ENCODE assay signal across 24 cellular contexts in genomic region chrX:11296051-11296450, GRCh38. TPM values are rescaled to one million over a fixed set of nuclear protein-coding genes. Genes with fewer than 3 reads are reported as not detected.
DNase-seq lines count a peak whose midpoint lies in the region; ATAC-seq, FAIRE-seq and TF ChIP-seq lines count a peak whose summit lies in the region.
"Had no signal": no experiment of that assay in that cellular context is flagged by ENCODE, and none has a peak within 500 bp of the region (broad histone marks: within the 10 kb centered on the region; RNA-seq: fewer than 3 reads in every experiment).

No MANE protein-coding gene starts in this region.

- no peak for TF ChIP-seq RAD21 in K562 (CRISPR knock-in tag; conservative IDR thresholded peaks at IDR 0.05 in 1 of 2, IDR thresholded peaks at IDR 0.05 in 1 of 2)

- H3K36me3 ChIP-seq in K562 (ENCODE audit: control insufficient read depth, insufficient read depth, low read length): no peaks in the 10 kb centered on the region
- H3K36me3 ChIP-seq: BLaER1, HAP-1 had no signal

- TF ChIP-seq EP300 in K562 (IDR thresholded peaks at IDR 0.05; ENCODE audit: low read length): no peak

- ATAC-seq in K562 (no peak; the same call in 2 of the 3 replicates), SK-N-SH treated with all-trans-retinoic acid at 6 μM for 48 hours (no peak)
- ATAC-seq in activated CD4-positive, CD25-positive, alpha-beta regulatory T cell treated with anti-CD3 and anti-CD28 coated beads, Interleukin-2, amount 50 U/mL, for 24 hours: no peak
- ATAC-seq: PC-3 had no signal

- no peaks in the 10 kb centered on the region for H3K9me3 ChIP-seq in K562 (replicated peaks; ENCODE audit: control insufficient read depth, insufficient read depth, low read depth, low read length)
- H3K9me3 ChIP-seq: BLaER1, HAP-1, SK-N-SH had no signal

- CTCF ChIA-PET in K562 (lab: Yijun Ruan, JAX; ENCODE audit: low intra/inter-chr PET ratio): no interaction called here

- no peaks in the 10 kb centered on the region for H3K9me1 ChIP-seq in K562 (ENCODE audit: control insufficient read depth, insufficient read depth, low read length)

- H2AFZ ChIP-seq in K562 (ENCODE audit: low read depth, low read length): no peak overlapping the region
- H2AFZ ChIP-seq: GM23248 had no signal

- no peaks in the 10 kb centered on the region for H4K20me1 ChIP-seq in K562 (replicated peaks; ENCODE audit: control insufficient read depth, insufficient read depth, low read length)
- H4K20me1 ChIP-seq: BLaER1 had no signal

- POLR2A ChIA-PET in K562 (lab: Yijun Ruan, JAX): no interaction called here

- BruUV-seq in K562 (replicated peaks; lab: Mats Ljungman, UMichigan): no TSS peak

- WGBS in K562 (ENCODE audit: insufficient coverage, low coverage, missing lambda C conversion rate): 27% methylated on average over 5 of the region's 5 CpGs

- peaks cover 59% of the 10 kb centered on the region for H3K79me2 ChIP-seq in K562 (ENCODE audit: control insufficient read depth, insufficient read depth, low read length)

- H3K27ac ChIP-seq in K562 (ENCODE audit: extremely low read depth, low read depth, low read length): no peak overlapping the region
- H3K27ac ChIP-seq: BLaER1, GM23248 had no signal

- H3K4me2 ChIP-seq in K562 (ENCODE audit: insufficient read depth, low read length): no peak overlapping the region
- H3K4me2 ChIP-seq: BLaER1, SK-N-SH had no signal

- DNase-seq in NCI-H187 treated with DMSO at 0.1 percent for 48 hours (lab: John Stamatoyannopoulos, UW) (peak; percentile 0), NCI-H187 (lab: John Stamatoyannopoulos, UW) (no peak), HT-29 (ENCODE audit: low spot score) (peak; percentile 49), NCI-H69 (lab: John Stamatoyannopoulos, UW) (peak; percentile 55), K562 (ENCODE audit: extremely low read depth in 1 of 4, low spot score in 3 of 4) (no peak), hepatic stellate cell (ENCODE audit: low spot score) (no peak)
- DNase-seq: CD4-positive, alpha-beta memory T cell; GDM1; GM23248; MM.1S; NCI-H2029; NCI-H526 treated with DMSO at 0.1 percent for 48 hours; PC-3; RPMI8226; SHP77 treated with DMSO at 0.1 percent for 48 hours; SK-N-SH; T-helper 1 cell; T-helper 9 cell had no signal

- no peak overlapping the region for H3K4me3 ChIP-seq in K562
- H3K4me3 ChIP-seq: BLaER1, GM23248, HAP-1 had no signal

- no peaks in the 10 kb centered on the region for H3K27me3 ChIP-seq in K562 (ENCODE audit: control insufficient read depth in 2 of 2, insufficient read depth in 2 of 2, low read length in 2 of 2)

- no peak for TF ChIP-seq CTCF in K562 (IDR thresholded peaks at IDR 0.05 in 2 of 3, conservative IDR thresholded peaks at IDR 0.05 in 1 of 3; ENCODE audit: insufficient read depth in 2 of 3, low read depth in 1 of 3, low read length in 3 of 3)

- TF ChIP-seq POLR2A in K562 (conservative IDR thresholded peaks at IDR 0.05): no peak

- peak; percentile 23 for FAIRE-seq in K562 (lab: Jason Lieb, UNC)
- FAIRE-seq: A204.1 had no signal

- in situ Hi-C loops in K562 (cut with MboI): no loop called here

- no peak overlapping the region for H3K9ac ChIP-seq in K562 (ENCODE audit: insufficient read depth in 1 of 2, low read depth in 2 of 2, low read length in 2 of 2)
- H3K9ac ChIP-seq: BLaER1, GM23248, SK-N-SH had no signal

- peaks cover 5 to 9% of the 10 kb centered on the region in 2 experiments; a peak in 4 of 5 replicates for H3K4me1 ChIP-seq in K562 (replicated peaks in 1 of 2; ENCODE audit: control insufficient read depth in 2 of 2, insufficient read depth in 2 of 2, low read length in 2 of 2)
- H3K4me1 ChIP-seq: BLaER1 had no signal

- intact Hi-C loops in K562 (cut with micrococcal nuclease): no loop called here

TF ChIP-seq in K562, 482 proteins besides CTCF, POLR2A, EP300 and RAD21:
- TF ChIP-seq NFE2L1 (tag; IDR thresholded peaks at IDR 0.05; ENCODE audit: borderline replicate concordance, low read depth): no peak

TF ChIP-seq in SK-N-SH treated with all-trans-retinoic acid at 6 μM for 48 hours, 23 proteins besides CTCF, POLR2A, EP300 and RAD21 (continues in another document):
- TF ChIP-seq RARB (CRISPR knock-in tag; IDR thresholded peaks at IDR 0.05) (no peak), CSDC2 (CRISPR knock-in tag; IDR thresholded peaks at IDR 0.05) (no peak), ZC3H10 (CRISPR knock-in tag; IDR thresholded peaks at IDR 0.05) (no peak), OSR1 (CRISPR knock-in tag; IDR thresholded peaks at IDR 0.05) (no peak), TOX (CRISPR knock-in tag; IDR thresholded peaks at IDR 0.05; ENCODE audit: borderline replicate concordance) (no peak), ESRRG (CRISPR knock-in tag; IDR thresholded peaks at IDR 0.05) (no peak), CREB5 (CRISPR knock-in tag; IDR thresholded peaks at IDR 0.05; ENCODE audit: low read depth) (no peak), ZFP3 (CRISPR knock-in tag; IDR thresholded peaks at IDR 0.05) (no peak), ZNF8 (CRISPR knock-in tag; IDR thresholded peaks at IDR 0.05) (no peak), BACH2 (CRISPR knock-in tag; IDR thresholded peaks at IDR 0.05; ENCODE audit: borderline replicate concordance) (no peak), GLIS3 (CRISPR knock-in tag; IDR thresholded peaks at IDR 0.05) (no peak), ZNF565 (CRISPR knock-in tag; conservative IDR thresholded peaks at IDR 0.05; ENCODE audit: low read depth) (no peak), CSRNP3 (CRISPR knock-in tag; IDR thresholded peaks at IDR 0.05) (no peak)
- TF ChIP-seq, protein P1, sequence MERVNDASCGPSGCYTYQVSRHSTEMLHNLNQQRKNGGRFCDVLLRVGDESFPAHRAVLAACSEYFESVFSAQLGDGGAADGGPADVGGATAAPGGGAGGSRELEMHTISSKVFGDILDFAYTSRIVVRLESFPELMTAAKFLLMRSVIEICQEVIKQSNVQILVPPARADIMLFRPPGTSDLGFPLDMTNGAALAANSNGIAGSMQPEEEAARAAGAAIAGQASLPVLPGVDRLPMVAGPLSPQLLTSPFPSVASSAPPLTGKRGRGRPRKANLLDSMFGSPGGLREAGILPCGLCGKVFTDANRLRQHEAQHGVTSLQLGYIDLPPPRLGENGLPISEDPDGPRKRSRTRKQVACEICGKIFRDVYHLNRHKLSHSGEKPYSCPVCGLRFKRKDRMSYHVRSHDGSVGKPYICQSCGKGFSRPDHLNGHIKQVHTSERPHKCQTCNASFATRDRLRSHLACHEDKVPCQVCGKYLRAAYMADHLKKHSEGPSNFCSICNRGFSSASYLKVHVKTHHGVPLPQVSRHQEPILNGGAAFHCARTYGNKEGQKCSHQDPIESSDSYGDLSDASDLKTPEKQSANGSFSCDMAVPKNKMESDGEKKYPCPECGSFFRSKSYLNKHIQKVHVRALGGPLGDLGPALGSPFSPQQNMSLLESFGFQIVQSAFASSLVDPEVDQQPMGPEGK (CRISPR knock-in tag; IDR thresholded peaks at IDR 0.05; ENCODE audit: borderline replicate concordance): no peak

RNA-seq across cellular contexts. Expression of gene AMELX, which starts 2.8 kb away (rescaled TPM):
- 0.13 TPM in 1 of 2 replicates, not detected in the other for total RNA-seq in HT-29 (2014; rRNA removed; shearing (Covaris generic))
- not detected in 2 replicates for total RNA-seq in K562 (2011; cell fraction: chromatin; rRNA removed; ENCODE audit: low replicate concordance)
- total RNA-seq in K562 (2011; cell fraction: nucleolus; rRNA removed): not detected in 2 replicates
- not detected in 2 replicates for total RNA-seq in K562 (2011; cell fraction: nucleoplasm; rRNA removed)
- total RNA-seq in K562 (2014; rRNA removed) (not detected in 2 replicates), K562 (2014; rRNA removed; fragmentation: Illumina TruSeq; extraction: Trizol) (not detected in 2 replicates), K562 (2015; rRNA removed; fragmentation: Illumina TruSeq; extraction: Trizol) (not detected in 2 replicates), K562 (2021) (0.22 TPM in 1 of 2 replicates, not detected in the other)
- polyA plus RNA-seq in K562 (2011; rRNA removed) (not detected in 2 replicates), K562 (2014; fragmentation: Illumina TruSeq; extraction: Trizol) (not detected in 2 replicates), K562 (2014; fragmentation: Nextera tagmentation; extraction: Ambion mirVana) (not detected), K562 (2014; rRNA removed) (not detected in 2 replicates)
- polyA plus RNA-seq in K562 (2011; cell fraction: cytosol; rRNA removed): not detected in 2 replicates
- not detected in 2 replicates for polyA plus RNA-seq in K562 (2011; cell fraction: nucleus; rRNA removed)
- polyA plus RNA-seq in K562 (2012): not detected in 2 replicates
- not detected in 2 replicates for polyA minus RNA-seq in K562 (2011; rRNA and poly(A)+ RNA removed)
- not detected in 2 replicates for polyA minus RNA-seq in K562 (2011; cell fraction: cytosol; rRNA and poly(A)+ RNA removed)
- polyA minus RNA-seq in K562 (2011; cell fraction: nucleus; rRNA and poly(A)+ RNA removed): not detected in 2 replicates
- total RNA-seq: CD4-positive, alpha-beta memory T cell; GM23248; LHCN-M2; PC-3 had no signal
- polyA plus RNA-seq: CD4-positive, alpha-beta memory T cell; GM23248; SK-N-SH had no signal

Comparison
In these comparisons a context has a peak if more than half of its experiments do, and no peak if none do; other contexts are left out.
1. DNase-seq: peak in NCI-H187 treated with DMSO at 0.1 percent for 48 hours (single experiment), HT-29 (single experiment) and NCI-H69 (single experiment); none in NCI-H187 (0 of 2), K562 (0 of 4) and hepatic stellate cell (single experiment).